ENCODE assay signal across 2 cellular contexts in genomic region chr11:100635194-100635593, GRCh38.
A peak's percentile ranks its signal among the peaks of the same experiment; 100 is the strongest.
TF ChIP-seq lines count a peak whose summit lies in the region.

No MANE protein-coding gene starts in this region.

TF ChIP-seq in HepG2, 621 proteins besides CTCF, POLR2A, EP300 and RAD21:
- no peak for TF ChIP-seq ZNF781 (CRISPR knock-in tag; IDR thresholded peaks at IDR 0.05; ENCODE audit: borderline replicate concordance, not compliant biosample characterization)
- TF ChIP-seq NFE2L2 (IDR thresholded peaks at IDR 0.05; ENCODE audit: low read length), result peak; percentile 90
- peak; percentile 38 to 53; a peak in 3 of 4 replicates for TF ChIP-seq MAFK (conservative IDR thresholded peaks at IDR 0.05 in 1 of 2, IDR thresholded peaks at IDR 0.05 in 1 of 2; ENCODE audit: low read length in 2 of 2)
- peak; percentile 27; the same call in 1 of the 2 replicates for TF ChIP-seq MAFF (IDR thresholded peaks at IDR 0.05; ENCODE audit: low read depth, low read length)

TF ChIP-seq in HEK293T, 16 proteins besides CTCF, POLR2A, EP300 and RAD21:
- TF ChIP-seq CTBP1 (IDR thresholded peaks at IDR 0.05; ENCODE audit: borderline replicate concordance), result no peak
- no peak for TF ChIP-seq LEF1 (IDR thresholded peaks at IDR 0.05; ENCODE audit: borderline replicate concordance)
- no peak for TF ChIP-seq FOXA1 (IDR thresholded peaks at IDR 0.05)
- TF ChIP-seq FOXM1 (IDR thresholded peaks at IDR 0.05; ENCODE audit: borderline replicate concordance), result no peak
- TF ChIP-seq ARNT (IDR thresholded peaks at IDR 0.05), result no peak
- no peak for TF ChIP-seq ELF4 (IDR thresholded peaks at IDR 0.05)
- no peak for TF ChIP-seq FOXK2 (IDR thresholded peaks at IDR 0.05)
- TF ChIP-seq, protein P1, sequence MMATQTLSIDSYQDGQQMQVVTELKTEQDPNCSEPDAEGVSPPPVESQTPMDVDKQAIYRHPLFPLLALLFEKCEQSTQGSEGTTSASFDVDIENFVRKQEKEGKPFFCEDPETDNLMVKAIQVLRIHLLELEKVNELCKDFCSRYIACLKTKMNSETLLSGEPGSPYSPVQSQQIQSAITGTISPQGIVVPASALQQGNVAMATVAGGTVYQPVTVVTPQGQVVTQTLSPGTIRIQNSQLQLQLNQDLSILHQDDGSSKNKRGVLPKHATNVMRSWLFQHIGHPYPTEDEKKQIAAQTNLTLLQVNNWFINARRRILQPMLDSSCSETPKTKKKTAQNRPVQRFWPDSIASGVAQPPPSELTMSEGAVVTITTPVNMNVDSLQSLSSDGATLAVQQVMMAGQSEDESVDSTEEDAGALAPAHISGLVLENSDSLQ (IDR thresholded peaks at IDR 0.05), result no peak
- TF ChIP-seq ZNF384 (IDR thresholded peaks at IDR 0.05), result no peak
- TF ChIP-seq TARDBP (IDR thresholded peaks at IDR 0.05), result no peak
- no peak for TF ChIP-seq BHLHE40 (IDR thresholded peaks at IDR 0.05; ENCODE audit: borderline replicate concordance)
- no peak for TF ChIP-seq SUZ12 (IDR thresholded peaks at IDR 0.05)
- TF ChIP-seq NFRKB (IDR thresholded peaks at IDR 0.05), result no peak
- no peak for TF ChIP-seq HDGF (IDR thresholded peaks at IDR 0.05; ENCODE audit: borderline replicate concordance)
- no peak for TF ChIP-seq SP1 (IDR thresholded peaks at IDR 0.05)
- no peak for TF ChIP-seq L3MBTL2 (conservative IDR thresholded peaks at IDR 0.05)
